1 cellular context compared by ENCODE assay signal in the genomic region with DNA sequence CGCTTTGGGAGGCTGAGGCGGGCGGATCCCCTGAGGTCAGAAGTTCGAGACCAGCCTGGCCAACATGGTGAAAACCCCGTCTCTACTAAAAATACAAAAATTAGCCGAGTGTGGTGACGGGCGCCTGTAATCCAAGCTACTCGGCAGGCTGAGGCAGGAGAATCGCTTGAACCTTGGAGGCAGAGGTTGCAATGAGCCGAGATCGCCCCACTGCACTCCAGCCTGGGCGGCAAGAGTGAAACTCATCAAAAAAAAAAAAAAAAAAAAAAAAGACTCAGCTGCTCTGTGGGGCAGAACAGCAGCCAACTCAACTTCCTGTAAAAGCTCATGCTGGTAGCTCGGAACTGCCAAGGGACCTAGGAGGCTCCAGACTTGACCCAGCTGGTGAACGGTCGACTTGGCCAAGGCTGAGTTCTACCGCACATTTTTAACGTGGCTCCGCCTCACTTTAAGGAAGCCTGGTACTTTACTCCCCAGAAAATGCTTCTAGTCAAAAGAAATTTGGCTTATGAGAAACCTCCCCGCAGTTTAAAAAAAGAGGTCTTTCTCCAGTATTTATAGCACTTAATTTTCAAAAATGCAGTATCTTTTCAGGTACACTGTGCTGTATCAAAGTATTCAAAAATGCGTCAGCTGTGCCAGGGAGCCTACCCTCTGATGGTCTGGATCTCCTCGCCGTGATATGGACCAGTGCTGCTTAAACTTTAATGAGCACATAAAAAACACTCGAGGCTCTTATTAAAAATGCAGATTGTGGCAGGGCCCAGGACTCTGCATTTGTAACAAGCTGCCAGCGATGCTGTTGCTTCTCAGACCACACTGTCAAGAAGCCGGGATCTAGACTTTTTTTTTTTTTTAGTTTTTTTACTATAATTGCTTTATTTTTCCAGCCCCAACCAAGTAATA.
TF ChIP-seq lines count a peak whose summit lies in the region.

No MANE protein-coding gene starts in this region.

TF ChIP-seq in IMR-90, 13 proteins besides CTCF, POLR2A, EP300 and RAD21:
- TF ChIP-seq RCOR1 (IDR thresholded peaks at IDR 0.05; ENCODE audit: insufficient replicate concordance, low read length): no peak
- no peak for TF ChIP-seq SMC3 (IDR thresholded peaks at IDR 0.05; ENCODE audit: low read depth, low read length)
- TF ChIP-seq MXI1 (IDR thresholded peaks at IDR 0.05; ENCODE audit: borderline replicate concordance, low read depth, low read length): no peak
- TF ChIP-seq CHD1 (IDR thresholded peaks at IDR 0.05; ENCODE audit: low read depth, low read length): no peak
- TF ChIP-seq MAZ (IDR thresholded peaks at IDR 0.05; ENCODE audit: borderline replicate concordance, low read depth, low read length): no peak
- no peak for TF ChIP-seq FOS (IDR thresholded peaks at IDR 0.05; ENCODE audit: low read depth, low read length)
- TF ChIP-seq NFE2L2 (IDR thresholded peaks at IDR 0.05; ENCODE audit: low read depth, low read length): no peak
- TF ChIP-seq BHLHE40 (IDR thresholded peaks at IDR 0.05; ENCODE audit: low read depth, low read length): no peak
- no peak for TF ChIP-seq MAFK (IDR thresholded peaks at IDR 0.05; ENCODE audit: low read depth, low read length)
- TF ChIP-seq RFX5 (IDR thresholded peaks at IDR 0.05; ENCODE audit: low read depth, low read length): no peak
- TF ChIP-seq CEBPB (IDR thresholded peaks at IDR 0.05; ENCODE audit: low read depth, low read length): no peak
- TF ChIP-seq, protein P1, sequence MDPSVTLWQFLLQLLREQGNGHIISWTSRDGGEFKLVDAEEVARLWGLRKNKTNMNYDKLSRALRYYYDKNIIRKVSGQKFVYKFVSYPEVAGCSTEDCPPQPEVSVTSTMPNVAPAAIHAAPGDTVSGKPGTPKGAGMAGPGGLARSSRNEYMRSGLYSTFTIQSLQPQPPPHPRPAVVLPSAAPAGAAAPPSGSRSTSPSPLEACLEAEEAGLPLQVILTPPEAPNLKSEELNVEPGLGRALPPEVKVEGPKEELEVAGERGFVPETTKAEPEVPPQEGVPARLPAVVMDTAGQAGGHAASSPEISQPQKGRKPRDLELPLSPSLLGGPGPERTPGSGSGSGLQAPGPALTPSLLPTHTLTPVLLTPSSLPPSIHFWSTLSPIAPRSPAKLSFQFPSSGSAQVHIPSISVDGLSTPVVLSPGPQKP (IDR thresholded peaks at IDR 0.05; ENCODE audit: borderline replicate concordance, low read depth, low read length): no peak
- no peak for TF ChIP-seq USF2 (IDR thresholded peaks at IDR 0.05; ENCODE audit: low read depth, low read length)
TF ChIP-seq in IMR-90: peak in this region for 0.
